In the genomic region with DNA sequence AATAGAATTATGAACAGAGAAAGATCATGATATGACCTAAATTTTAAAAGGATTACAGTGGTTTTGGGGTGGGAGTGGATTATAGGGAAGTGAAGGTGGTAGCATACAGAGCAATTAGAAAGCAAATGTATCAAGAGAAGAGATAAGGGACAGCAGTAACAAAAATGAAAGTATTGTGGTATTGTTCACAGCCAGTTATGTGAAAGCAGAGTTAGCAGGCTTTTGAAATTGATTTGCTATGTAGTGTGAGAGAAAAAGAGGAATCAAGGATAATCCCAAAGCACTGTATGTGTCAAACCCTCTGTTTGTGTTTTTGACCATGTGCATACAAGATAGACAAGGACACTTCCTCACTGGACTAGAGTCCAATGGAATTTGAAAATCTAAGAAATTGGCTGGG, we compare ENCODE assay signal across 19 cellular contexts.
"Had no signal": no experiment of that assay in that cellular context is flagged by ENCODE, and none has a peak within 500 bp of the region (broad histone marks: within the 10 kb centered on the region; RNA-seq: fewer than 3 reads in every experiment).

No MANE protein-coding gene starts in this region.

- H3K4me1 ChIP-seq: esophagus muscularis mucosa, gastrocnemius medialis, heart right ventricle, spleen, tibial artery, upper lobe of left lung, uterus had no signal

- DNase-seq: effector memory CD8-positive, alpha-beta T cell; gastrocnemius medialis; heart right ventricle; hypothalamus; kidney glomerular epithelial cell; mesendoderm; naive thymus-derived CD8-positive, alpha-beta T cell; posterior cingulate gyrus; spleen; stimulated activated CD4-positive, alpha-beta T cell treated with anti-CD3 and anti-CD28 coated beads, Interleukin-15, amount 100 ng/mL, for 24 hours; stimulated activated CD4-positive, alpha-beta T cell treated with anti-CD3 and anti-CD28 coated beads, Interleukin-1b, Interleukin-23, amount 100 ng/mL, for 48 hours; stimulated activated CD4-positive, alpha-beta T cell treated with anti-CD3 and anti-CD28 coated beads, Interleukin-4, amount 100 ng/mL, for 24 hours; tibial artery; upper lobe of left lung; uterus had no signal

- ATAC-seq: effector memory CD8-positive, alpha-beta T cell; gastrocnemius medialis; heart right ventricle; naive thymus-derived CD8-positive, alpha-beta T cell; sciatic nerve; stimulated activated memory B cell treated with anti-CD40 and anti-IgM and Interleukin-4, amounts not matched to agents 10 μg/mL and 1 μg/mL and 100 μg/mL, for 72 hours had no signal

- H3K27me3 ChIP-seq: esophagus muscularis mucosa, gastrocnemius medialis, heart right ventricle, spleen, tibial artery, upper lobe of left lung, uterus had no signal

- H3K36me3 ChIP-seq: esophagus muscularis mucosa, gastrocnemius medialis, heart right ventricle, spleen, tibial artery, upper lobe of left lung, uterus had no signal

- H3K9me3 ChIP-seq: esophagus muscularis mucosa, gastrocnemius medialis, tibial artery, upper lobe of left lung, uterus had no signal

- H3K4me3 ChIP-seq: esophagus muscularis mucosa, gastrocnemius medialis, heart right ventricle, spleen, tibial artery, upper lobe of left lung, uterus had no signal

- H3K27ac ChIP-seq: epithelial cell of prostate, esophagus muscularis mucosa, gastrocnemius medialis, heart right ventricle, spleen, tibial artery, upper lobe of left lung, uterus had no signal
